ENCODE assay signal across 28 cellular contexts in the genomic region with DNA sequence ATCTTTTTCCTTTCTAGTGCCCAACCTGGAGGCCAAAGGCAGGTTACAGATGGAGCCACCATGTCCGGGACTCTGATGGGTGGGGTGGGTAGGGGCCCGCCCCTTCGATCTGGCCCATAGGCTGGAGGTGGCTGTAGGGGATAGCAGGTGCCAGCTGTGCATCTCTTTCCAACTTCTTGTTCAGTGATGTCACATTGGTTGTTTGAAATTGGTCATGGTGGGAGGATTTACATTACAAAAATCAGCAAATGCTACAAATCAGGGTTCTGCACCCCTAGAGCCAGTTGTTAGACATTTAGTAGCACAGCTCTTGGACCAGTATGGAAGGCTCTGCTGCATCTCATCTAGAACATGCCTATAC. TPM values are rescaled to one million over a fixed set of nuclear protein-coding genes. Genes with fewer than 3 reads are reported as not detected.
"Had no signal": no experiment of that assay in that cellular context is flagged by ENCODE, and none has a peak within 500 bp of the region (broad histone marks: within the 10 kb centered on the region; RNA-seq: fewer than 3 reads in every experiment).

No MANE protein-coding gene starts in this region.

- H3K4me3 ChIP-seq: hepatocyte, left ventricle myocardium inferior, lung, right atrium auricular region, right lobe of liver, smooth muscle cell, tibial nerve, uterus had no signal

- ATAC-seq: right lobe of liver; stimulated activated naive CD8-positive, alpha-beta T cell treated with anti-CD3 and anti-CD28 coated beads, Interleukin-15, amount 100 ng/mL, for 72 hours had no signal

- H3K4me1 ChIP-seq: parathyroid adenoma, right atrium auricular region, right lobe of liver, uterus had no signal

- H3K9me3 Mint-ChIP-seq: mesothelial cell of epicardium; naive B cell; nephron; neural crest cell; stimulated activated memory B cell treated with anti-CD40 and anti-IgM and Interleukin-4, amounts not matched to agents 10 μg/mL and 1 μg/mL and 100 μg/mL, for 72 hours; stimulated activated naive CD8-positive, alpha-beta T cell treated with anti-CD3 and anti-CD28 coated beads, Interleukin-15, amount 100 ng/mL, for 72 hours; type B pancreatic cell had no signal

- H3K36me3 ChIP-seq: left ventricle myocardium inferior, neutrophil, right atrium auricular region, right lobe of liver, tibial nerve, uterus had no signal

- H3K79me2 ChIP-seq: hepatocyte, parathyroid adenoma had no signal

- H3K36me3 Mint-ChIP-seq: mesothelial cell of epicardium; naive B cell; stimulated activated memory B cell treated with anti-CD40 and anti-IgM and Interleukin-4, amounts not matched to agents 10 μg/mL and 1 μg/mL and 100 μg/mL, for 72 hours; type B pancreatic cell had no signal

- H3K4me1 Mint-ChIP-seq: mesothelial cell of epicardium; naive B cell; stimulated activated naive CD8-positive, alpha-beta T cell treated with anti-CD3 and anti-CD28 coated beads, Interleukin-15, amount 100 ng/mL, for 72 hours had no signal

- H3K9me3 ChIP-seq: left ventricle myocardium inferior, neutrophil, right atrium auricular region, right lobe of liver, tibial nerve, uterus had no signal

- DNase-seq: islet precursor cell; left ventricle myocardium inferior; mesendoderm; naive B cell; occipital lobe; right lobe of liver; stimulated activated CD4-positive, alpha-beta T cell treated with anti-CD3 and anti-CD28 coated beads, Interleukin-1b, Interleukin-23, amount 100 ng/mL, for 48 hours; stimulated activated CD4-positive, alpha-beta T cell treated with anti-CD3 and anti-CD28 coated beads, Interleukin-2, amount 100 ng/mL, for 48 hours; stimulated activated CD4-positive, alpha-beta T cell treated with anti-CD3 and anti-CD28 coated beads, Interleukin-4, amount 100 ng/mL, for 4 hours; stimulated activated CD8-positive, alpha-beta memory T cell treated with anti-CD3 and anti-CD28 coated beads, Interleukin-4, amount 100 ng/mL, for 48 hours; stimulated activated naive CD4-positive, alpha-beta T cell treated with Interleukin-2 at 50 U/mL for 16 hours; stimulated activated naive CD8-positive, alpha-beta T cell treated with anti-CD3 and anti-CD28 coated beads, Interleukin-15, amount 100 ng/mL, for 72 hours; substantia nigra; uterus had no signal

- H3K27ac ChIP-seq: hepatocyte, left ventricle myocardium inferior, neutrophil, parathyroid adenoma, right atrium auricular region, right lobe of liver, tibial nerve, uterus had no signal

- H3K27me3 ChIP-seq: right lobe of liver, tibial nerve, uterus had no signal

- H3K4me3 Mint-ChIP-seq: mesothelial cell of epicardium; nephron; neural crest cell; stimulated activated memory B cell treated with anti-CD40 and anti-IgM and Interleukin-4, amounts not matched to agents 10 μg/mL and 1 μg/mL and 100 μg/mL, for 72 hours; stimulated activated naive CD8-positive, alpha-beta T cell treated with anti-CD3 and anti-CD28 coated beads, Interleukin-15, amount 100 ng/mL, for 72 hours; type B pancreatic cell had no signal

- H3K4me2 ChIP-seq: hepatocyte, smooth muscle cell had no signal

- H3K27ac Mint-ChIP-seq: mesothelial cell of epicardium; naive B cell; nephron; progenitor cell of endocrine pancreas; stimulated activated naive CD8-positive, alpha-beta T cell treated with anti-CD3 and anti-CD28 coated beads, Interleukin-15, amount 100 ng/mL, for 72 hours; type B pancreatic cell had no signal

- H2AFZ ChIP-seq: hepatocyte, parathyroid adenoma had no signal

- H3K9ac ChIP-seq: parathyroid adenoma had no signal

RNA-seq across cellular contexts. Expression of gene POU3F1, which starts 22.4 kb away (rescaled TPM):
- total RNA-seq: hepatocyte, pulmonary artery endothelial cell, right atrium auricular region, smooth muscle cell, uterus had no signal
